Comparison of ENCODE assay signal across 3 cellular contexts in the genomic region with DNA sequence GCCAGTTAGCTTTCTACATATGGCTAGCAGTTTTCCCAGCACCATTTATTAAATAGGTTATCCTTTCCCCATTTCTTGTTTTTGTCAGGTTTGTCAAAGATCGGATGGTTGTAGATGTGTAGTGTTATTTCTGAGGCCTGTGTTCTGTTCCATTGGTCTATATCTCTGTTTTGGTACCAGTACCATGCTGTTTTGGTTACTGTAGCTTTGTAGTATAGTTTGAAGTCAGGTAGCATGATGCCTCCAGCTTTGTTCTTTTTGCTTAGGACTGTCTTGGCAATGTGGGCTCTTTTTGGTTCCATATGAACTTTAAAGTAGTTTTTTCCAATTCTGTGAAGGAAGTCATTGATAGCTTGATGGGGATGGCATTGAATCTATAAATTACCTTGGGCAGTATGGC.
TF ChIP-seq lines count a peak whose summit lies in the region.

No MANE protein-coding gene starts in this region.

TF ChIP-seq in HEK293, 187 proteins besides CTCF, POLR2A, EP300 and RAD21:
- TF ChIP-seq, protein P1, sequence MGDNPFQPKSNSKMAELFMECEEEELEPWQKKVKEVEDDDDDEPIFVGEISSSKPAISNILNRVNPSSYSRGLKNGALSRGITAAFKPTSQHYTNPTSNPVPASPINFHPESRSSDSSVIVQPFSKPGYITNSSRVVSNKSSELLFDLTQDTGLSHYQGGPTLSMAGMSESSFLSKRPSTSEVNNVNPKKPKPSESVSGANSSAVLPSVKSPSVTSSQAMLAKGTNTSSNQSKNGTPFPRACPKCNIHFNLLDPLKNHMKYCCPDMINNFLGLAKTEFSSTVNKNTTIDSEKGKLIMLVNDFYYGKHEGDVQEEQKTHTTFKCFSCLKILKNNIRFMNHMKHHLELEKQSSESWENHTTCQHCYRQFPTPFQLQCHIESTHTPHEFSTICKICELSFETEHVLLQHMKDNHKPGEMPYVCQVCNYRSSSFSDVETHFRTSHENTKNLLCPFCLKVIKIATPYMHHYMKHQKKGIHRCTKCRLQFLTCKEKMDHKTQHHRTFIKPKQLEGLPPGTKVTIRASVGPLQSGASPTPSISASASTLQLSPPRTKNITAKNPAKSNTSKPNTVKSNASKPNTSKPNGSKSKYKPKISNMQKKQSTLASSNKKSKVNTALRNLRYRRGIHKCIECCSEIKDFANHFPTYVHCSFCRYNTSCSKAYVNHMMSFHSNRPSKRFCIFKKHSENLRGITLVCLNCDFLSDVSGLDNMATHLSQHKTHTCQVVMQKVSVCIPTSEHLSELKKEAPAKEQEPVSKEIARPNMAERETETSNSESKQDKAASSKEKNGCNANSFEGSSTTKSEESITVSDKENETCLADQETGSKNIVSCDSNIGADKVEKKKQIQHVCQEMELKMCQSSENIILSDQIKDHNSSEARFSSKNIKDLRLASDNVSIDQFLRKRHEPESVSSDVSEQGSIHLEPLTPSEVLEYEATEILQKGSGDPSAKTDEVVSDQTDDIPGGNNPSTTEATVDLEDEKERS (tag by site-specific recombination; IDR thresholded peaks at IDR 0.05) = 0 out of 2 replicates have a peak, but pooled peaks have one; percentile 63

TF ChIP-seq in K562, 482 proteins besides CTCF, POLR2A, EP300 and RAD21:
- TF ChIP-seq BCOR (IDR thresholded peaks at IDR 0.05) = peak; percentile 60; the same call in 1 of the 2 replicates

TF ChIP-seq in HepG2, 621 proteins besides CTCF, POLR2A, EP300 and RAD21:
- peak; percentile 48; the same call in 1 of the 2 replicates for TF ChIP-seq FOXK2 (IDR thresholded peaks at IDR 0.05)
- TF ChIP-seq ADNP (CRISPR knock-in tag; IDR thresholded peaks at IDR 0.05) = 0 out of 2 replicates have a peak, but pooled peaks have one; percentile 41
- TF ChIP-seq ZMYM3 (CRISPR knock-in tag; IDR thresholded peaks at IDR 0.05) = peak; percentile 59; the same call in 1 of the 2 replicates
TF ChIP-seq in HepG2: peak in this region for 3; not testable (repeated sequence) for 618.
